Comparison of ENCODE assay signal across 1 cellular context in the genomic region with DNA sequence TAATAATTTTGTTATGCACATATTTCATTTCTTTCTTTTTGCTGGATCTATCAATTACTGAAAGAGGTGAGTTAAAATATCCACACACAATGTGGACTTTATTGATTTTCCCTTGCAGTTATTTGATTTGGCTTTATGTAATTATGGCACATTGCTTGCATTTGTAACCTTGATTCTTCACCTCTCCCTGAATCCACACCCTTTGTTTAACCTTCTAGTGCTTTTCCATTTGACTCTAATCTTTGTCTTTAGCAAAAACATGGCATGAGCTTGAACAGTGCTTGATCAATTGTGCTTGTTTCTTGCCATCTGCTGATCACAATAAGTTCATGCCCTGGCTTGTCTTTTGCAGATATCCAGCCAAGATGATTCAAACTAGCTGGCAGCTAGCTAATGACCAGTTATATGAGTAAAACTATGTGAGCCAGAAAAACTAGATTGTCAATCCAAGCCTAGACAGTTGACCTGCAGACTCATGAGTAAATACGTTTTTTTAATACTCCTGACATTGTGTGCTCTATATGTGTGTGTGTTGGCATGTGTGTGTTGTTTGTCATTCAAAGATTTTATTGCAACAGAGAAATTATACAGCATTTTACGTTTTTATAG.
TF ChIP-seq lines count a peak whose summit lies in the region.

No MANE protein-coding gene starts in this region.

TF ChIP-seq in HepG2, 621 proteins besides CTCF, POLR2A, EP300 and RAD21 (continued from another document):
- TF ChIP-seq, protein P1, sequence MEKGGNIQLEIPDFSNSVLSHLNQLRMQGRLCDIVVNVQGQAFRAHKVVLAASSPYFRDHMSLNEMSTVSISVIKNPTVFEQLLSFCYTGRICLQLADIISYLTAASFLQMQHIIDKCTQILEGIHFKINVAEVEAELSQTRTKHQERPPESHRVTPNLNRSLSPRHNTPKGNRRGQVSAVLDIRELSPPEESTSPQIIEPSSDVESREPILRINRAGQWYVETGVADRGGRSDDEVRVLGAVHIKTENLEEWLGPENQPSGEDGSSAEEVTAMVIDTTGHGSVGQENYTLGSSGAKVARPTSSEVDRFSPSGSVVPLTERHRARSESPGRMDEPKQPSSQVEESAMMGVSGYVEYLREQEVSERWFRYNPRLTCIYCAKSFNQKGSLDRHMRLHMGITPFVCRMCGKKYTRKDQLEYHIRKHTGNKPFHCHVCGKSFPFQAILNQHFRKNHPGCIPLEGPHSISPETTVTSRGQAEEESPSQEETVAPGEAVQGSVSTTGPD (CRISPR knock-in tag; IDR thresholded peaks at IDR 0.05), result no peak
- TF ChIP-seq ZNF557 (CRISPR knock-in tag; IDR thresholded peaks at IDR 0.05), result no peak
- TF ChIP-seq, protein P2, sequence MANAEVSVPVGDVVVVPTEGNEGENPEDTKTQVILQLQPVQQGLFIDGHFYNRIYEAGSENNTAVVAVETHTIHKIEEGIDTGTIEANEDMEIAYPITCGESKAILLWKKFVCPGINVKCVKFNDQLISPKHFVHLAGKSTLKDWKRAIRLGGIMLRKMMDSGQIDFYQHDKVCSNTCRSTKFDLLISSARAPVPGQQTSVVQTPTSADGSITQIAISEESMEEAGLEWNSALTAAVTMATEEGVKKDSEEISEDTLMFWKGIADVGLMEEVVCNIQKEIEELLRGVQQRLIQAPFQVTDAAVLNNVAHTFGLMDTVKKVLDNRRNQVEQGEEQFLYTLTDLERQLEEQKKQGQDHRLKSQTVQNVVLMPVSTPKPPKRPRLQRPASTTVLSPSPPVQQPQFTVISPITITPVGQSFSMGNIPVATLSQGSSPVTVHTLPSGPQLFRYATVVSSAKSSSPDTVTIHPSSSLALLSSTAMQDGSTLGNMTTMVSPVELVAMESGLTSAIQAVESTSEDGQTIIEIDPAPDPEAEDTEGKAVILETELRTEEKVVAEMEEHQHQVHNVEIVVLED (CRISPR knock-in tag; IDR thresholded peaks at IDR 0.05; ENCODE audit: borderline replicate concordance), result no peak
- TF ChIP-seq, protein P3, sequence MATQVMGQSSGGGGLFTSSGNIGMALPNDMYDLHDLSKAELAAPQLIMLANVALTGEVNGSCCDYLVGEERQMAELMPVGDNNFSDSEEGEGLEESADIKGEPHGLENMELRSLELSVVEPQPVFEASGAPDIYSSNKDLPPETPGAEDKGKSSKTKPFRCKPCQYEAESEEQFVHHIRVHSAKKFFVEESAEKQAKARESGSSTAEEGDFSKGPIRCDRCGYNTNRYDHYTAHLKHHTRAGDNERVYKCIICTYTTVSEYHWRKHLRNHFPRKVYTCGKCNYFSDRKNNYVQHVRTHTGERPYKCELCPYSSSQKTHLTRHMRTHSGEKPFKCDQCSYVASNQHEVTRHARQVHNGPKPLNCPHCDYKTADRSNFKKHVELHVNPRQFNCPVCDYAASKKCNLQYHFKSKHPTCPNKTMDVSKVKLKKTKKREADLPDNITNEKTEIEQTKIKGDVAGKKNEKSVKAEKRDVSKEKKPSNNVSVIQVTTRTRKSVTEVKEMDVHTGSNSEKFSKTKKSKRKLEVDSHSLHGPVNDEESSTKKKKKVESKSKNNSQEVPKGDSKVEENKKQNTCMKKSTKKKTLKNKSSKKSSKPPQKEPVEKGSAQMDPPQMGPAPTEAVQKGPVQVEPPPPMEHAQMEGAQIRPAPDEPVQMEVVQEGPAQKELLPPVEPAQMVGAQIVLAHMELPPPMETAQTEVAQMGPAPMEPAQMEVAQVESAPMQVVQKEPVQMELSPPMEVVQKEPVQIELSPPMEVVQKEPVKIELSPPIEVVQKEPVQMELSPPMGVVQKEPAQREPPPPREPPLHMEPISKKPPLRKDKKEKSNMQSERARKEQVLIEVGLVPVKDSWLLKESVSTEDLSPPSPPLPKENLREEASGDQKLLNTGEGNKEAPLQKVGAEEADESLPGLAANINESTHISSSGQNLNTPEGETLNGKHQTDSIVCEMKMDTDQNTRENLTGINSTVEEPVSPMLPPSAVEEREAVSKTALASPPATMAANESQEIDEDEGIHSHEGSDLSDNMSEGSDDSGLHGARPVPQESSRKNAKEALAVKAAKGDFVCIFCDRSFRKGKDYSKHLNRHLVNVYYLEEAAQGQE (IDR thresholded peaks at IDR 0.05; ENCODE audit: borderline replicate concordance in 1 of 2, low read depth in 1 of 2, low read length in 2 of 2), result no peak
- TF ChIP-seq JARID2 (CRISPR knock-in tag; IDR thresholded peaks at IDR 0.05; ENCODE audit: insufficient replicate concordance), result no peak
- TF ChIP-seq, protein P4, sequence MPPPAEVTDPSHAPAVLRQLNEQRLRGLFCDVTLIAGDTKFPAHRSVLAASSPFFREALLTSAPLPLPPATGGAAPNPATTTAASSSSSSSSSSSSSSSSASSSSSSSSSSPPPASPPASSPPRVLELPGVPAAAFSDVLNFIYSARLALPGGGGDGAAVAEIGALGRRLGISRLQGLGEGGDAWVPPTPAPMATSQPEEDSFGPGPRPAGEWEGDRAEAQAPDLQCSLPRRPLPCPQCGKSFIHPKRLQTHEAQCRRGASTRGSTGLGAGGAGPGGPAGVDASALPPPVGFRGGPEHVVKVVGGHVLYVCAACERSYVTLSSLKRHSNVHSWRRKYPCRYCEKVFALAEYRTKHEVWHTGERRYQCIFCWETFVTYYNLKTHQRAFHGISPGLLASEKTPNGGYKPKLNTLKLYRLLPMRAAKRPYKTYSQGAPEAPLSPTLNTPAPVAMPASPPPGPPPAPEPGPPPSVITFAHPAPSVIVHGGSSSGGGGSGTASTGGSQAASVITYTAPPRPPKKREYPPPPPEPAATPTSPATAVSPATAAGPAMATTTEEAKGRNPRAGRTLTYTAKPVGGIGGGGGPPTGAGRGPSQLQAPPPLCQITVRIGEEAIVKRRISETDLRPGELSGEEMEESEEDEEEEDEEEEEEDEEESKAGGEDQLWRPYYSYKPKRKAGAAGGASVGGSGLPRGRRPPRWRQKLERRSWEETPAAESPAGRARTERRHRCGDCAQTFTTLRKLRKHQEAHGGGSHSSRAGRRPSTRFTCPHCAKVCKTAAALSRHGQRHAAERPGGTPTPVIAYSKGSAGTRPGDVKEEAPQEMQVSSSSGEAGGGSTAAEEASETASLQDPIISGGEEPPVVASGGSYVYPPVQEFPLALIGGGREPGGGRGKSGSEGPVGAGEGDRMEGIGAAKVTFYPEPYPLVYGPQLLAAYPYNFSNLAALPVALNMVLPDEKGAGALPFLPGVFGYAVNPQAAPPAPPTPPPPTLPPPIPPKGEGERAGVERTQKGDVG (CRISPR knock-in tag; IDR thresholded peaks at IDR 0.05; ENCODE audit: borderline replicate concordance), result no peak
- TF ChIP-seq MBD4 (IDR thresholded peaks at IDR 0.05; ENCODE audit: borderline replicate concordance, low read length), result no peak
- TF ChIP-seq, protein P5, sequence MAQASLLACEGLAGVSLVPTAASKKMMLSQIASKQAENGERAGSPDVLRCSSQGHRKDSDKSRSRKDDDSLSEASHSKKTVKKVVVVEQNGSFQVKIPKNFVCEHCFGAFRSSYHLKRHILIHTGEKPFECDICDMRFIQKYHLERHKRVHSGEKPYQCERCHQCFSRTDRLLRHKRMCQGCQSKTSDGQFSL (CRISPR knock-in tag; IDR thresholded peaks at IDR 0.05), result no peak
TF ChIP-seq in HepG2: peak in this region for 0.
